ENCODE assay signal across 3 cellular contexts in genomic region chr2:222368280-222368679, GRCh38. TPM values are rescaled to one million over a fixed set of nuclear protein-coding genes. Genes with fewer than 3 reads are reported as not detected.
"Had no signal": no experiment of that assay in that cellular context is flagged by ENCODE, and none has a peak within 500 bp of the region (broad histone marks: within the 10 kb centered on the region; RNA-seq: fewer than 3 reads in every experiment).

No MANE protein-coding gene starts in this region.

RNA-seq across cellular contexts. Expression of gene SGPP2, which starts 56.1 kb away (rescaled TPM):
- total RNA-seq: endothelial cell of umbilical vein, fibroblast of lung, osteoblast had no signal
- polyA plus RNA-seq: endothelial cell of umbilical vein, fibroblast of lung had no signal
